Comparison of ENCODE assay signal across 8 cellular contexts in genomic region chr17:50094243-50094752, GRCh38. TPM values are rescaled to one million over a fixed set of nuclear protein-coding genes. Genes with fewer than 3 reads are reported as not detected.
DNase-seq lines count a peak whose midpoint lies in the region; ATAC-seq and TF ChIP-seq lines count a peak whose summit lies in the region.

No MANE protein-coding gene starts in this region.

- H3K9ac ChIP-seq in SU-DHL-6 (ENCODE audit: low read length): no peak overlapping the region
- peak overlapping the region; percentile 93 for H3K9ac ChIP-seq in adipocyte (ENCODE audit: low read length)
- H3K9ac ChIP-seq in trophoblast cell (ENCODE audit: low read length): no peak overlapping the region

- WGBS in trophoblast cell (ENCODE audit: extremely low coverage, insufficient coverage, insufficient read length): no CpG with 5 or more reads among the region's 21 CpGs

- H3K23ac ChIP-seq in trophoblast cell (ENCODE audit: low read length): no peak overlapping the region

- H3K4me2 ChIP-seq in SU-DHL-6 (ENCODE audit: low read depth, low read length, poor library complexity, severe bottlenecking) (peak overlapping the region; percentile 6), trophoblast cell (ENCODE audit: low read length) (peak overlapping the region; percentile 92)

- no peak overlapping the region for H2BK120ac ChIP-seq in trophoblast cell (ENCODE audit: insufficient read depth, low read length, poor library complexity)

- no peak overlapping the region for H3K27ac ChIP-seq in SU-DHL-6 (ENCODE audit: low read depth, low read length)
- no peak overlapping the region for H3K27ac ChIP-seq in trophoblast cell (ENCODE audit: low read depth, low read length)
- peak overlapping the region; percentile 87 to 96 for H3K27ac ChIP-seq in tibial artery

- H4K8ac ChIP-seq in trophoblast cell (ENCODE audit: low read depth, low read length): no peak overlapping the region

- H3K9me3 ChIP-seq in SU-DHL-6 (ENCODE audit: insufficient read depth, low read length) (no peaks in the 10 kb centered on the region), adipocyte (ENCODE audit: control insufficient read depth, low read length) (no peaks in the 10 kb centered on the region), trophoblast cell (ENCODE audit: insufficient read depth, low read depth, low read length) (no peaks in the 10 kb centered on the region), tibial artery (no peaks in the 10 kb centered on the region)

- H2AFZ ChIP-seq in SU-DHL-6 (ENCODE audit: low read depth, low read length, severe bottlenecking): no peak overlapping the region
- peak overlapping the region; percentile 4 for H2AFZ ChIP-seq in trophoblast cell (ENCODE audit: insufficient read depth, low read length, poor library complexity)

- no peak overlapping the region for H3K4me3 ChIP-seq in SU-DHL-6 (ENCODE audit: insufficient read depth, low read length, poor library complexity, severe bottlenecking)
- peak overlapping the region; percentile 95 for H3K4me3 ChIP-seq in adipocyte (ENCODE audit: low read length)
- H3K4me3 ChIP-seq in trophoblast cell (ENCODE audit: low read depth, low read length): no peak overlapping the region
- H3K4me3 ChIP-seq in tibial artery: peak overlapping the region; percentile 77 to 89

- H4K20me1 ChIP-seq in SU-DHL-6 (ENCODE audit: low read depth, low read length): no peaks in the 10 kb centered on the region

- H3K36me3 ChIP-seq in SU-DHL-6 (ENCODE audit: low read length) (no peaks in the 10 kb centered on the region), adipocyte (ENCODE audit: control insufficient read depth, insufficient read depth, low read length, severe bottlenecking) (peaks cover 23% of the 10 kb centered on the region), trophoblast cell (ENCODE audit: control insufficient read depth in 1 of 2, insufficient read depth in 2 of 2, low read length in 2 of 2) (peaks cover 11 to 14% of the 10 kb centered on the region in 2 experiments), tibial artery (peaks cover 36 to 39% (median 36%) of the 10 kb centered on the region in 3 donors)

- H3K4me1 ChIP-seq in adipocyte (ENCODE audit: control insufficient read depth, insufficient read depth, low read length) (peaks cover 38% of the 10 kb centered on the region), trophoblast cell (ENCODE audit: control insufficient read depth in 1 of 2, insufficient read depth in 2 of 2, low read length in 2 of 2) (peaks cover 7 to 11% of the 10 kb centered on the region in 2 experiments), tibial artery (peaks cover 0 to 34% (median 22%) of the 10 kb centered on the region in 4 donors)

- no peak overlapping the region for H4K91ac ChIP-seq in trophoblast cell (ENCODE audit: low read depth, low read length)

- peak; percentile 45 for ATAC-seq in GM19438 (IDR thresholded peaks at IDR 0.05; ENCODE audit: low read depth, unreplicated experiment)

- H3K9me2 ChIP-seq in SU-DHL-6 (replicated peaks; ENCODE audit: insufficient read depth, low read length): no peaks in the 10 kb centered on the region

- H2AK5ac ChIP-seq in trophoblast cell (ENCODE audit: low read length): no peak overlapping the region

- H3K18ac ChIP-seq in trophoblast cell (ENCODE audit: low read length): no peak overlapping the region

- intact Hi-C loops in cardiac septum (cut with DNase I) (loop anchor here (2.0 to 5.0 kb wide), 2 partner anchors 67 to 203 kb away; no protein-coding TSS in a partner anchor), tibial artery (cut with DNase I; ENCODE audit: low total_unique reads) (loop anchor here (5.0 kb wide), 1 partner anchor 203 kb away; no protein-coding TSS in a partner anchor)

- H3K27me3 ChIP-seq in SU-DHL-6 (ENCODE audit: low read length) (no peaks in the 10 kb centered on the region), adipocyte (replicated peaks; ENCODE audit: control insufficient read depth, insufficient read depth, low read length) (no peaks in the 10 kb centered on the region), trophoblast cell (ENCODE audit: insufficient read depth, low read length) (no peaks in the 10 kb centered on the region), tibial artery (no peaks in the 10 kb centered on the region)

- peaks cover 5% of the 10 kb centered on the region for H3K79me1 ChIP-seq in trophoblast cell (ENCODE audit: low read length)

- no peak overlapping the region for H3K4ac ChIP-seq in trophoblast cell (ENCODE audit: low read depth, low read length)

- H2BK12ac ChIP-seq in trophoblast cell (ENCODE audit: low read length): no peak overlapping the region

- no peaks in the 10 kb centered on the region for H3F3A ChIP-seq in SU-DHL-6 (ENCODE audit: insufficient read depth)

- no peak overlapping the region for H3K14ac ChIP-seq in trophoblast cell (ENCODE audit: low read length)

- no peak overlapping the region for H4K12ac ChIP-seq in trophoblast cell (ENCODE audit: low read depth, low read length)

- no peaks in the 10 kb centered on the region for H3K79me2 ChIP-seq in SU-DHL-6 (ENCODE audit: insufficient read depth, low read length)
- H3K79me2 ChIP-seq in trophoblast cell (ENCODE audit: control insufficient read depth, insufficient read depth, low read length, poor library complexity): peaks cover 2% of the 10 kb centered on the region

- peak; percentile 86 for TF ChIP-seq CTCF in SU-DHL-6 (IDR thresholded peaks at IDR 0.05; ENCODE audit: insufficient read depth, low read length, poor library complexity, severe bottlenecking)
- peak; percentile 89 to 95 for TF ChIP-seq CTCF in tibial artery (IDR thresholded peaks at IDR 0.05)

- peak; percentile 84 to 92 for DNase-seq in AML-193 (lab: John Stamatoyannopoulos, UW)
- peak; percentile 75 for DNase-seq in NCI-H1105 treated with DMSO at 0.1 percent for 48 hours (lab: John Stamatoyannopoulos, UW)
- peak; percentile 97 for DNase-seq in adipocyte (ENCODE audit: low read depth)
- peak; percentile 95 for DNase-seq in cardiac septum (ENCODE audit: low spot score)
- peak; percentile 91 to 98 for DNase-seq in trophoblast cell
- peak; percentile 91 to 96 for DNase-seq in tibial artery

- no peak overlapping the region for H2BK5ac ChIP-seq in trophoblast cell (ENCODE audit: low read depth, low read length, poor library complexity)

RNA-seq across cellular contexts. Expression of gene PDK2, which starts 0.9 kb away (rescaled TPM):
- 131 TPM for total RNA-seq in cardiac septum
- polyA plus RNA-seq in trophoblast cell (2013): 16.1 and 16.2 TPM in 2 replicates

RNA-seq across cellular contexts. Expression of gene SAMD14, which starts 35.7 kb away (rescaled TPM):
- total RNA-seq in cardiac septum: 4.4 TPM
- 6.9 and 7.4 TPM in 2 replicates for polyA plus RNA-seq in trophoblast cell (2013)

RNA-seq across cellular contexts. Expression of gene ITGA3, which starts 38.4 kb away (rescaled TPM):
- total RNA-seq in cardiac septum: 57.8 TPM
- polyA plus RNA-seq in trophoblast cell (2013): 63.3 and 65.7 TPM in 2 replicates

RNA-seq across cellular contexts. Expression of gene PPP1R9B, which starts 56.2 kb away (rescaled TPM):
- total RNA-seq in cardiac septum: 46.1 TPM
- polyA plus RNA-seq in trophoblast cell (2013): 23.2 and 23.4 TPM in 2 replicates

Comparison
In these comparisons a context has a peak if more than half of its experiments do, and no peak if none do; other contexts are left out.
1. H3K27ac ChIP-seq: peak in tibial artery (2 of 2); none in SU-DHL-6 (single experiment) and trophoblast cell (single experiment).
2. H3K4me3 ChIP-seq: peak in adipocyte (single experiment) and tibial artery (2 of 2); none in SU-DHL-6 (single experiment) and trophoblast cell (single experiment).
3. Peak in every context shown above with its lines, with median percentiles within 50 percentile points of each other: DNase-seq.